In the genomic region with DNA sequence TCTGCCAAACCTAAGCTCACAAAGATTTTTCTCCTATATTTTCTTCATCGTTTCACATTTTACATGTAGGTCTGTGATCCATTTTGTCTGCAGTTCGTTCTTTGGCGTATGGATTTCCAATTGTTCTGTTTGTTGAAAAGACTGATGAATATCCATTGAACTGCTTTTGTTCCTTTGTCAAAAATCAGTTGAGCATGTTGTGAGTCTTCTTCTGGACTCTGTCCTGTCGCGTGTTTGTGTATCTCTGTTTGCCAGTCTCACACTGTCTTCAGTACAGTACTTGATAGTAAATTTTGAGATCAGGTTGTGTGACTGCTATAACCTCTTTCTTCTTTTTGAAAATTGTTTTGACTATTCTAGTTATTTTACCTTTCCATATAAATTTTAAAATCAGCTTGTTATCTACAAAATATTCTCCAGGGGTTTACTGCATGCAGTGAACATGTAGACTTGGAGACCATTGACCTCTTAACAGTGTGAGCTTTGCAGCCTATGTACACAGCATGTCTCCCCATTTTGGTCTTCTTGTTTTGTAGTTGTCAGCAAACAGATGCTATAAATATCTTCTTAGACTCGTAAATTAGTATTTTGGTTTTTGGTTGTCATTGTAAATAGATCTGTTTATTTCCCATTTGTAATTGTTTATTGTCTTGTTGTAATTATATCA, we compare ENCODE assay signal across 13 cellular contexts.
"Had no signal": no experiment of that assay in that cellular context is flagged by ENCODE, and none has a peak within 500 bp of the region (broad histone marks: within the 10 kb centered on the region; RNA-seq: fewer than 3 reads in every experiment).

No MANE protein-coding gene starts in this region.

- H3K27me3 ChIP-seq: pancreas, stomach had no signal

- DNase-seq: activated CD4-positive, alpha-beta T cell treated with anti-CD3 and anti-CD28 coated beads, Interleukin-2, amount 50 U/mL, for 48 hours; activated naive CD4-positive, alpha-beta T cell treated with anti-CD3 and anti-CD28 coated beads, Interleukin-2, amount 50 U/mL, for 16 hours; amygdala; endodermal cell; left colon; mesenchymal stem cell; pancreas; stimulated activated CD4-positive, alpha-beta T cell treated with anti-CD3 and anti-CD28 coated beads, Interleukin-15, amount 100 ng/mL, for 24 hours; stimulated activated CD4-positive, alpha-beta T cell treated with anti-CD3 and anti-CD28 coated beads, Interleukin-4, amount 100 ng/mL, for 4 hours; stomach; SW 1271 had no signal

- H3K36me3 ChIP-seq: pancreas, stomach, thoracic aorta had no signal

- ATAC-seq: activated CD4-positive, CD25-positive, alpha-beta regulatory T cell treated with anti-CD3 and anti-CD28 coated beads, Interleukin-2, amount 50 U/mL, for 24 hours; left colon; pancreas had no signal

- H3K4me3 ChIP-seq: pancreas, stomach, thoracic aorta had no signal

- H3K9me3 ChIP-seq: pancreas, stomach, thoracic aorta had no signal

- FAIRE-seq: pancreas had no signal

- H3K27ac ChIP-seq: pancreas, stomach, thoracic aorta had no signal
